In genomic region chr1:215590779-215591491, GRCh38 we compare ENCODE assay signal across 25 cellular contexts. TPM values are rescaled to one million over a fixed set of nuclear protein-coding genes. Genes with fewer than 3 reads are reported as not detected.
DNase-seq lines count a peak whose midpoint lies in the region; ATAC-seq and TF ChIP-seq lines count a peak whose summit lies in the region.
"Had no signal": no experiment of that assay in that cellular context is flagged by ENCODE, and none has a peak within 500 bp of the region (broad histone marks: within the 10 kb centered on the region; RNA-seq: fewer than 3 reads in every experiment).

No MANE protein-coding gene starts in this region.

- H3K36me3 Mint-ChIP-seq in WTC11, result peaks cover 38% of the 10 kb centered on the region
- peaks cover 29% of the 10 kb centered on the region in 2 donors for H3K36me3 Mint-ChIP-seq in CD14-positive monocyte
- H3K36me3 Mint-ChIP-seq: CD4-positive, CD25-positive, alpha-beta regulatory T cell had no signal

- peaks cover 0 to 3% of the 10 kb centered on the region in 2 experiments for H3K36me3 ChIP-seq in trophoblast cell (ENCODE audit: control insufficient read depth in 1 of 2, insufficient read depth in 2 of 2, low read length in 2 of 2)

- no peak overlapping the region for H3K14ac ChIP-seq in trophoblast cell (ENCODE audit: low read length)

- H3K4me3 Mint-ChIP-seq in WTC11, result no peak overlapping the region
- H3K4me3 Mint-ChIP-seq in CD14-positive monocyte, result no peak overlapping the region
- H3K4me3 Mint-ChIP-seq: B cell; CD4-positive, CD25-positive, alpha-beta regulatory T cell; H9 had no signal

- intact Hi-C loops in CD14-positive monocyte (cut with micrococcal nuclease), result no loop called here

- no peaks in the 10 kb centered on the region for H3K79me1 ChIP-seq in trophoblast cell (ENCODE audit: low read length)

- H3K4me2 ChIP-seq in trophoblast cell (ENCODE audit: low read length), result no peak overlapping the region

- no peak overlapping the region for H2AFZ ChIP-seq in trophoblast cell (ENCODE audit: insufficient read depth, low read length, poor library complexity)
- H2AFZ ChIP-seq: GM23248 had no signal

- no peak overlapping the region for H3K18ac ChIP-seq in trophoblast cell (ENCODE audit: low read length)

- POLR2A ChIA-PET in WTC11 (lab: Charles Lee), result interaction anchor here (0.6 kb wide), 1 partner anchor 52 kb away, joined by 3 read pairs; no protein-coding TSS in a partner anchor

- no peak overlapping the region for H3K9ac ChIP-seq in trophoblast cell (ENCODE audit: low read length)
- H3K9ac ChIP-seq: GM23248 had no signal

- H3K27me3 ChIP-seq in trophoblast cell (ENCODE audit: insufficient read depth, low read length), result no peaks in the 10 kb centered on the region

- H3K27me3 Mint-ChIP-seq in WTC11 (ENCODE audit: low read depth) (no peaks in the 10 kb centered on the region), CD14-positive monocyte (ENCODE audit: low read depth in 3 of 3) (no peaks in the 10 kb centered on the region)
- H3K27me3 Mint-ChIP-seq: B cell; CD4-positive, CD25-positive, alpha-beta regulatory T cell had no signal

- TF ChIP-seq CTCF in WTC11 (IDR thresholded peaks at IDR 0.05) (no peak), CD14-positive monocyte (IDR thresholded peaks at IDR 0.05) (no peak)

- H2BK12ac ChIP-seq in trophoblast cell (ENCODE audit: low read length), result no peak overlapping the region

- H4K12ac ChIP-seq in trophoblast cell (ENCODE audit: low read depth, low read length), result peak overlapping the region; percentile 43

- H4K8ac ChIP-seq in trophoblast cell (ENCODE audit: low read depth, low read length), result no peak overlapping the region

- H3K23ac ChIP-seq in trophoblast cell (ENCODE audit: low read length), result no peak overlapping the region

- H3K9me3 Mint-ChIP-seq in WTC11 (no peaks in the 10 kb centered on the region), CD14-positive monocyte (no peaks in the 10 kb centered on the region)
- H3K9me3 Mint-ChIP-seq: H9 had no signal

- no peak overlapping the region for H2AK5ac ChIP-seq in trophoblast cell (ENCODE audit: low read length)

- no peak overlapping the region for H2BK120ac ChIP-seq in trophoblast cell (ENCODE audit: insufficient read depth, low read length, poor library complexity)

- no peak overlapping the region for H3K27ac ChIP-seq in trophoblast cell (ENCODE audit: low read depth, low read length)
- H3K27ac ChIP-seq: GM23248, HL-60 had no signal

- H3K79me2 ChIP-seq in trophoblast cell (ENCODE audit: control insufficient read depth, insufficient read depth, low read length, poor library complexity), result no peaks in the 10 kb centered on the region

- no peaks in the 10 kb centered on the region for H3K4me1 ChIP-seq in trophoblast cell (ENCODE audit: control insufficient read depth in 1 of 2, insufficient read depth in 2 of 2, low read length in 2 of 2)

- no peak overlapping the region for H2BK5ac ChIP-seq in trophoblast cell (ENCODE audit: low read depth, low read length, poor library complexity)

- peak; percentile 48 for DNase-seq in SIG-M5 treated with dmso at 0.1 percent for 504 hours (lab: John Stamatoyannopoulos, UW; ENCODE audit: unreplicated experiment)
- no peak for DNase-seq in SIG-M5 (lab: John Stamatoyannopoulos, UW)
- no peak for DNase-seq in WTC11 (ENCODE audit: low spot score)
- DNase-seq in trophoblast cell, result no peak
- DNase-seq in CD14-positive monocyte (ENCODE audit: low spot score), result no peak
- no peak for DNase-seq in NCI-H510A treated with DMSO at 0.1 percent for 48 hours (lab: John Stamatoyannopoulos, UW)
- DNase-seq: CD4-positive, CD25-positive, alpha-beta regulatory T cell; DND-41; GM23248; H9; NCI-H1092; NCI-H1436; NCI-H187 treated with DMSO at 0.1 percent for 48 hours; NCI-H2107; NCI-H2227 treated with DMSO at 0.1 percent for 48 hours; NCI-H524; NCI-H774; NK-92 treated with Interleukin-12 subunit alpha and Interleukin-12 subunit beta, amount 100 ng/mL, for 24 hours had no signal

- CTCF ChIA-PET in WTC11 (lab: Charles Lee), result no interaction called here

- no peak overlapping the region for H4K91ac ChIP-seq in trophoblast cell (ENCODE audit: low read depth, low read length)

- H3K4me1 Mint-ChIP-seq in WTC11 (peaks cover 3% of the 10 kb centered on the region; the same call in 1 of the 2 replicates), CD14-positive monocyte (peaks cover 6% of the 10 kb centered on the region)
- H3K4me1 Mint-ChIP-seq: B cell; CD4-positive, CD25-positive, alpha-beta regulatory T cell had no signal

- no peak overlapping the region for H3K4ac ChIP-seq in trophoblast cell (ENCODE audit: low read depth, low read length)

- WGBS in trophoblast cell (ENCODE audit: extremely low coverage, insufficient coverage, insufficient read length), result no CpG with 5 or more reads among the region's 4 CpGs

- no peak for ATAC-seq in WTC11
- ATAC-seq in GM18498 (IDR thresholded peaks at IDR 0.05; ENCODE audit: unreplicated experiment), result no peak
- ATAC-seq: GM12878, HepG2, Right ventricle myocardium inferior had no signal

- H3K4me3 ChIP-seq in trophoblast cell (ENCODE audit: low read depth, low read length), result no peak overlapping the region
- H3K4me3 ChIP-seq: GM12878, GM23248, K562 had no signal

- H3K9me3 ChIP-seq in trophoblast cell (ENCODE audit: insufficient read depth, low read depth, low read length), result no peaks in the 10 kb centered on the region

- H3K27ac Mint-ChIP-seq in WTC11 (0 out of 2 replicates have a peak overlapping the region, but pooled peaks have one; percentile 33), CD14-positive monocyte (peak overlapping the region in 1 of 7 donors; percentile 77)
- H3K27ac Mint-ChIP-seq: B cell; CD4-positive, CD25-positive, alpha-beta regulatory T cell had no signal

TF ChIP-seq in WTC11, 78 proteins besides CTCF, POLR2A, EP300 and RAD21:
- TF ChIP-seq E2F1 (CRISPR knock-in tag; IDR thresholded peaks at IDR 0.05), result no peak
- TF ChIP-seq ETV6 (CRISPR knock-in tag; IDR thresholded peaks at IDR 0.05), result no peak
- no peak for TF ChIP-seq RORB (CRISPR knock-in tag; IDR thresholded peaks at IDR 0.05)
- no peak for TF ChIP-seq NR1H2 (CRISPR knock-in tag; IDR thresholded peaks at IDR 0.05)
- no peak for TF ChIP-seq NFYB (CRISPR knock-in tag; conservative IDR thresholded peaks at IDR 0.05; ENCODE audit: low read depth)
- no peak for TF ChIP-seq NFATC4 (CRISPR knock-in tag; IDR thresholded peaks at IDR 0.05)
- TF ChIP-seq ZNF396 (CRISPR knock-in tag; IDR thresholded peaks at IDR 0.05; ENCODE audit: borderline replicate concordance), result no peak
- no peak for TF ChIP-seq ELF4 (CRISPR knock-in tag; IDR thresholded peaks at IDR 0.05; ENCODE audit: low read depth)
- no peak for TF ChIP-seq CBFB (CRISPR knock-in tag; IDR thresholded peaks at IDR 0.05; ENCODE audit: low read depth)
- no peak for TF ChIP-seq ZSCAN18 (CRISPR knock-in tag; IDR thresholded peaks at IDR 0.05)
- TF ChIP-seq GRHL2 (CRISPR knock-in tag; IDR thresholded peaks at IDR 0.05; ENCODE audit: insufficient replicate concordance, severe bottlenecking), result no peak
- no peak for TF ChIP-seq CREM (CRISPR knock-in tag; IDR thresholded peaks at IDR 0.05)

RNA-seq across cellular contexts. Expression of gene KCTD3, which starts 23.8 kb away (rescaled TPM):
- total RNA-seq in WTC11 (2021), result 46.8 to 55.6 TPM (median 48.4 TPM) in 3 replicates
- 20.6 and 21.5 TPM in 2 replicates for polyA plus RNA-seq in trophoblast cell (2013)
- 1 to 10 TPM; 5.9 to 8.7 TPM for polyA plus RNA-seq in CD14-positive monocyte
